12 cellular contexts compared by ENCODE assay signal in the genomic region with DNA sequence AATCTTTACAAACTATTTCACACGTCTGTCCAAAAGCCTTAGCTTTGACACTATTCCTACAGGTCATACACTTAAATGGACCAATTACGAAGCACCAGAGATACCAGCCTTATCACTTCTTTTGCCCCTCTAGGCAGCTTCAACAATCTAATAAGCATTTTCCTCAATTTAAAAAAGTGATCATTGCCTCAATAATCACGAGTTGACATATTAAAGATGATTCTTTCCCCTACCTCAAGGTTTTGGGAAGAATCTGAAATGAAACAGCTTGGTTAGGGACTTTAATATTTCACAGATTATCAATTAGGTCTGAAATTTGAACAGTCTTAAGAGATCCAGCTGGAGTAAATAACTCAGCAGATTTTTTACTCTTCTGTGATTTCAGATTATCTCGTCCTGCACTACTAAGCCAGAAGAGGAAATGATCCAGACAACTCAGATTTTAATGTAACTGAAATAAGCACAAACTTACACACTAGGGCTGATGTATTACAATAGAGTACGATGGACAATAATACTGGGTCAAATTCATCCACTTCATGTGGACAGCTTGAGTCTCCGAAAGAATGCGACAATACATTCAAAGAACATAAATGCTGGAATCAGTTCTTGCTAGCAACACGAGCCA. TPM values are rescaled to one million over a fixed set of nuclear protein-coding genes. Genes with fewer than 3 reads are reported as not detected.
DNase-seq lines count a peak whose midpoint lies in the region; ATAC-seq and TF ChIP-seq lines count a peak whose summit lies in the region.
"Had no signal": no experiment of that assay in that cellular context is flagged by ENCODE, and none has a peak within 500 bp of the region (broad histone marks: within the 10 kb centered on the region; RNA-seq: fewer than 3 reads in every experiment).

No MANE protein-coding gene starts in this region.

- H3K36me3 Mint-ChIP-seq in activated naive CD4-positive, alpha-beta T cell treated with anti-CD3 and anti-CD28 coated beads, Interleukin-2, amount 50 U/mL, for 72 hours, result no peaks in the 10 kb centered on the region
- H3K36me3 Mint-ChIP-seq in activated naive CD4-positive, alpha-beta T cell treated with anti-CD3 and anti-CD28 coated beads, Interleukin-2, amount 10 ng/mL, durations not matched to agents 7 days and 5 days, result peaks cover 13% of the 10 kb centered on the region

- H3K27ac Mint-ChIP-seq in activated naive CD4-positive, alpha-beta T cell treated with anti-CD3 and anti-CD28 coated beads, Interleukin-2, amount 50 U/mL, for 72 hours, result peak overlapping the region; percentile 33 to 35
- H3K27ac Mint-ChIP-seq in activated naive CD4-positive, alpha-beta T cell treated with anti-CD3 and anti-CD28 coated beads, Interleukin-2, amount 10 ng/mL, durations not matched to agents 7 days and 5 days, result no peak overlapping the region

- H3K9me3 ChIP-seq in MM.1S (replicated peaks; ENCODE audit: insufficient read depth, low read length) (no peaks in the 10 kb centered on the region), subcutaneous abdominal adipose tissue (ENCODE audit: control insufficient read depth in 5 of 5, low read length in 5 of 5) (no peaks in the 10 kb centered on the region)
- H3K9me3 ChIP-seq: mucosa of descending colon had no signal

- CTCF ChIA-PET in activated naive CD4-positive, alpha-beta T cell treated with anti-CD3 and anti-CD28 coated beads, Interleukin-2, amount 10 ng/mL, durations not matched to agents 7 days and 5 days (lab: Charles Lee), result interaction anchor here (0.7 to 1.1 kb wide), 2 partner anchors 438 to 894 kb away, joined by 3 read pairs; no protein-coding TSS in a partner anchor

- H3K4me3 ChIP-seq in MM.1S (ENCODE audit: low read length), result peak overlapping the region; percentile 25
- H3K4me3 ChIP-seq in subcutaneous abdominal adipose tissue (ENCODE audit: low read depth in 1 of 5, low read length in 5 of 5), result no peak overlapping the region
- H3K4me3 ChIP-seq in H7 (ENCODE audit: insufficient read depth, low read depth, low read length), result no peak overlapping the region
- H3K4me3 ChIP-seq: mucosa of descending colon had no signal

- H3K4me3 Mint-ChIP-seq in activated naive CD4-positive, alpha-beta T cell treated with anti-CD3 and anti-CD28 coated beads, Interleukin-2, amount 10 ng/mL, durations not matched to agents 7 days and 5 days, result no peak overlapping the region

- peaks cover 64% of the 10 kb centered on the region for H3K4me1 Mint-ChIP-seq in activated naive CD4-positive, alpha-beta T cell treated with anti-CD3 and anti-CD28 coated beads, Interleukin-2, amount 10 ng/mL, durations not matched to agents 7 days and 5 days

- H3K4me1 ChIP-seq in MM.1S (ENCODE audit: low read length) (peaks cover 31% of the 10 kb centered on the region), subcutaneous abdominal adipose tissue (ENCODE audit: control insufficient read depth in 5 of 5, insufficient read depth in 5 of 5, low read length in 5 of 5) (peaks cover 2 to 46% (median 32%) of the 10 kb centered on the region in 5 donors)

- no peak overlapping the region for H2AFZ ChIP-seq in MM.1S (ENCODE audit: low read length)

- no peaks in the 10 kb centered on the region for H3K27me3 Mint-ChIP-seq in activated naive CD4-positive, alpha-beta T cell treated with anti-CD3 and anti-CD28 coated beads, Interleukin-2, amount 10 ng/mL, durations not matched to agents 7 days and 5 days

- peaks cover 98% of the 10 kb centered on the region for H3K79me2 ChIP-seq in MM.1S (ENCODE audit: low read length)

- 0 out of 2 replicates have a peak overlapping the region, but pooled peaks have one; percentile 12 for H3K9ac ChIP-seq in MM.1S (ENCODE audit: low read length)
- H3K9ac ChIP-seq in subcutaneous abdominal adipose tissue (ENCODE audit: low read length in 5 of 5), result peak overlapping the region in 2 of 5 donors; percentile 9 to 28

- no peaks in the 10 kb centered on the region for H3K27me3 ChIP-seq in MM.1S (replicated peaks; ENCODE audit: insufficient read depth, low read length)
- no peaks in the 10 kb centered on the region for H3K27me3 ChIP-seq in subcutaneous abdominal adipose tissue (ENCODE audit: control insufficient read depth in 5 of 5, insufficient read depth in 4 of 5, low read length in 5 of 5)
- H3K27me3 ChIP-seq in H7 (ENCODE audit: control insufficient read depth, insufficient read depth, low read length), result no peaks in the 10 kb centered on the region

- peak overlapping the region; percentile 30; the same call in 1 of the 2 replicates for H3K27ac ChIP-seq in MM.1S (ENCODE audit: low read length)
- H3K27ac ChIP-seq in subcutaneous abdominal adipose tissue (ENCODE audit: low read depth, low read length), result peak overlapping the region; percentile 9

- DNase-seq in activated naive CD4-positive, alpha-beta T cell treated with anti-CD3 and anti-CD28 coated beads, Interleukin-2, amount 50 U/mL, for 72 hours (ENCODE audit: low spot score in 2 of 2), result no peak
- DNase-seq in activated naive CD4-positive, alpha-beta T cell treated with anti-CD3 and anti-CD28 coated beads, Interleukin-2, amount 10 ng/mL, durations not matched to agents 7 days and 5 days, result no peak
- DNase-seq in MM.1S (no peak), H7 (no peak), islet precursor cell (no peak), T1000 (lab: John Stamatoyannopoulos, UW) (no peak)
- DNase-seq: effector memory CD4-positive, alpha-beta T cell; hippocampal formation; mucosa of descending colon; RPMI8226 had no signal

- ATAC-seq in activated naive CD4-positive, alpha-beta T cell treated with anti-CD3 and anti-CD28 coated beads, Interleukin-2, amount 50 U/mL, for 72 hours, result no peak
- ATAC-seq in esophagus mucosa, result peak; percentile 7

- TF ChIP-seq CTCF in MM.1S (IDR thresholded peaks at IDR 0.05; ENCODE audit: low read length), result no peak

- H3K36me3 ChIP-seq in MM.1S (replicated peaks; ENCODE audit: insufficient read depth, low read length), result no peaks in the 10 kb centered on the region
- no peaks in the 10 kb centered on the region for H3K36me3 ChIP-seq in subcutaneous abdominal adipose tissue (ENCODE audit: control insufficient read depth in 5 of 5, insufficient read depth in 5 of 5, low read length in 5 of 5)
- no peaks in the 10 kb centered on the region for H3K36me3 ChIP-seq in H7 (replicated peaks; ENCODE audit: control insufficient read depth, insufficient read depth, low read length)

- peaks cover 49% of the 10 kb centered on the region; the same call in 1 of the 2 replicates for H4K20me1 ChIP-seq in MM.1S (ENCODE audit: insufficient read depth, low read length)

- no peaks in the 10 kb centered on the region for H3K9me3 Mint-ChIP-seq in activated naive CD4-positive, alpha-beta T cell treated with anti-CD3 and anti-CD28 coated beads, Interleukin-2, amount 50 U/mL, for 72 hours
- H3K9me3 Mint-ChIP-seq in activated naive CD4-positive, alpha-beta T cell treated with anti-CD3 and anti-CD28 coated beads, Interleukin-2, amount 10 ng/mL, durations not matched to agents 7 days and 5 days, result no peaks in the 10 kb centered on the region

- no peaks in the 10 kb centered on the region for H3K9me2 ChIP-seq in MM.1S (replicated peaks; ENCODE audit: insufficient read depth, low read length)

- peak overlapping the region; percentile 66 for H3K4me2 ChIP-seq in MM.1S (ENCODE audit: low read depth, low read length)

- peaks cover 19% of the 10 kb centered on the region for H3F3A ChIP-seq in MM.1S (ENCODE audit: insufficient read depth, low read length)

RNA-seq across cellular contexts. Expression of a gene that starts 15.9 kb away (rescaled TPM):
- 100 to 1,000 TPM; 164 to 188 TPM for total RNA-seq in activated naive CD4-positive, alpha-beta T cell treated with anti-CD3 and anti-CD28 coated beads, Interleukin-2, amount 50 U/mL, for 72 hours
- total RNA-seq in esophagus mucosa, result 89.2 TPM
- 324 and 342 TPM in 2 replicates for total RNA-seq in H7 (2014; rRNA removed; shearing (Covaris generic))

RNA-seq across cellular contexts. Expression of a gene that starts 41.5 kb away (rescaled TPM):
- total RNA-seq in activated naive CD4-positive, alpha-beta T cell treated with anti-CD3 and anti-CD28 coated beads, Interleukin-2, amount 50 U/mL, for 72 hours, result 10 to 100 TPM; 60.9 to 64.0 TPM
- total RNA-seq in esophagus mucosa, result 47.9 TPM
- total RNA-seq in H7 (2014; rRNA removed; shearing (Covaris generic)), result 117 and 154 TPM in 2 replicates

RNA-seq across cellular contexts. Expression of a gene that starts 48.1 kb away (rescaled TPM):
- 10 to 100 TPM; 65.6 to 88.9 TPM for total RNA-seq in activated naive CD4-positive, alpha-beta T cell treated with anti-CD3 and anti-CD28 coated beads, Interleukin-2, amount 50 U/mL, for 72 hours
- 21.6 TPM for total RNA-seq in esophagus mucosa
- 60.0 and 73.2 TPM in 2 replicates for total RNA-seq in H7 (2014; rRNA removed; shearing (Covaris generic))
